18 cellular contexts compared by ENCODE assay signal in the genomic region with DNA sequence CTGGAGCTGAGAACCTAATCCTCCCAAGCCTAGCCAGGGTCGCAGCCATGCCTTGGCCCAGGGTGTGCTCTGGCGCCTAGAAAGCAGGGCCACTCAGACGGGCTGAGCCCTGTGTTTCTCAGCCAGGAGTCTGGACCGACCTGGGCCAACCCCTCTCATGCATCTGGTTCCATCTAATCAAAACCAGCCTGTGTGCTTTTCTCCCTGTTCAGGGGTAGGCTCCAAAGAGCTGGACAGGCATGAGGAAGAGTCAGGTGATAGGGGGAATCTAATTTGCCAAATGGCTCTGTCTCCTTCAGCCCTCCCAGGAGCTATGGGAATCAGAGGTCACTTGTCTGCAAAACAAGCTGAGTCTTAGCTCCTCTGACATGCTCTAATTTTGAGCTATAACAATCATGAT. TPM values are rescaled to one million over a fixed set of nuclear protein-coding genes. Genes with fewer than 3 reads are reported as not detected.
"Had no signal": no experiment of that assay in that cellular context is flagged by ENCODE, and none has a peak within 500 bp of the region (broad histone marks: within the 10 kb centered on the region; RNA-seq: fewer than 3 reads in every experiment).

No MANE protein-coding gene starts in this region.

- ATAC-seq: HepG2 had no signal

- DNase-seq: IMR-90, Karpas-422, KG1, MG63, NCI-H1092 treated with DMSO at 0.1 percent for 48 hours, NCI-H1436, NCI-H187, NCI-H2029 treated with DMSO at 0.1 percent for 48 hours, NCI-H2171 treated with DMSO at 0.1 percent for 48 hours, NCI-H345, NCI-H446 treated with DMSO at 0.1 percent for 48 hours, NCI-H510A treated with DMSO at 0.1 percent for 48 hours, NCI-H526, Right ventricle myocardium superior, RPMI8226, SIG-M5 had no signal

- H3K27ac ChIP-seq: SJSA1 had no signal

- H3K4me3 ChIP-seq: MG63, SJSA1 had no signal

- H3K9me3 ChIP-seq: MG63, SJSA1 had no signal

- H3K27me3 ChIP-seq: MG63, SJSA1 had no signal

- H3K36me3 ChIP-seq: MG63, SJSA1 had no signal

RNA-seq across cellular contexts. Expression of gene SCUBE1, which starts 55.7 kb away (rescaled TPM):
- total RNA-seq: IMR-90, SJSA1 had no signal
- polyA plus RNA-seq: IMR-90 had no signal
